ENCODE assay signal across 16 cellular contexts in genomic region chr1:179826626-179827280, GRCh38. TPM values are rescaled to one million over a fixed set of nuclear protein-coding genes. Genes with fewer than 3 reads are reported as not detected.
DNase-seq lines count a peak whose midpoint lies in the region; ATAC-seq and TF ChIP-seq lines count a peak whose summit lies in the region.
"Had no signal": no experiment of that assay in that cellular context is flagged by ENCODE, and none has a peak within 500 bp of the region (broad histone marks: within the 10 kb centered on the region; RNA-seq: fewer than 3 reads in every experiment).

No MANE protein-coding gene starts in this region.

- no peaks in the 10 kb centered on the region for H3K36me3 ChIP-seq in right atrium auricular region

- H3K27ac ChIP-seq in right atrium auricular region = no peak overlapping the region
- H3K27ac ChIP-seq: HL-60 had no signal

- no peaks in the 10 kb centered on the region for H3K36me3 Mint-ChIP-seq in activated T-helper 17 cell treated with anti-CD3 and anti-CD28 coated beads, Interleukin-2, amount 50 U/mL, for 72 hours (ENCODE audit: low read depth)
- H3K36me3 Mint-ChIP-seq in nephron (ENCODE audit: low read depth) = no peaks in the 10 kb centered on the region
- H3K36me3 Mint-ChIP-seq: IgD-negative memory B cell had no signal

- ATAC-seq in left ventricle myocardium superior (peak; percentile 31), HG03095 (IDR thresholded peaks at IDR 0.05; ENCODE audit: unreplicated experiment) (no peak), GM19455 (IDR thresholded peaks at IDR 0.05; ENCODE audit: unreplicated experiment) (no peak)
- no peak for ATAC-seq in activated T-helper 17 cell treated with anti-CD3 and anti-CD28 coated beads, Interleukin-2, amount 50 U/mL, for 72 hours (replicated peaks)

- DNase-seq in left ventricle myocardium superior = no peak
- DNase-seq in right atrium auricular region (ENCODE audit: low spot score) = no peak
- DNase-seq in amniotic stem cell (lab: John Stamatoyannopoulos, UW) = no peak
- DNase-seq: Caco-2, DMS153, GOT3, NCI-H1105, NCI-H187 treated with DMSO at 0.1 percent for 48 hours, NCI-H2227 treated with DMSO at 0.1 percent for 48 hours, NCI-H524 had no signal

- intact Hi-C loops in left ventricle myocardium superior (cut with micrococcal nuclease) = no loop called here

- peaks cover 0 to 4% of the 10 kb centered on the region in 2 donors for H3K4me1 ChIP-seq in right atrium auricular region
- H3K4me1 ChIP-seq: Caco-2 had no signal

- no peak overlapping the region for H3K4me3 ChIP-seq in right atrium auricular region

- H3K27ac Mint-ChIP-seq in activated T-helper 17 cell treated with anti-CD3 and anti-CD28 coated beads, Interleukin-2, amount 50 U/mL, for 72 hours = peak overlapping the region; percentile 3
- peak overlapping the region in 2 of 3 experiments; percentile 3 to 35 for H3K27ac Mint-ChIP-seq in nephron
- H3K27ac Mint-ChIP-seq: IgD-negative memory B cell had no signal

- H3K4me1 Mint-ChIP-seq in activated T-helper 17 cell treated with anti-CD3 and anti-CD28 coated beads, Interleukin-2, amount 50 U/mL, for 72 hours = peaks cover 10% of the 10 kb centered on the region
- H3K4me1 Mint-ChIP-seq in nephron = peaks cover 20% of the 10 kb centered on the region

- H3K9me3 Mint-ChIP-seq in activated T-helper 17 cell treated with anti-CD3 and anti-CD28 coated beads, Interleukin-2, amount 50 U/mL, for 72 hours = no peaks in the 10 kb centered on the region
- H3K9me3 Mint-ChIP-seq in nephron = no peaks in the 10 kb centered on the region

- TF ChIP-seq CTCF in right atrium auricular region (IDR thresholded peaks at IDR 0.05) = no peak
- no peak for TF ChIP-seq CTCF in nephron (IDR thresholded peaks at IDR 0.05; ENCODE audit: unreplicated experiment in 3 of 3)

- H3K27me3 Mint-ChIP-seq in activated T-helper 17 cell treated with anti-CD3 and anti-CD28 coated beads, Interleukin-2, amount 50 U/mL, for 72 hours = no peaks in the 10 kb centered on the region
- H3K27me3 Mint-ChIP-seq in nephron (ENCODE audit: low read depth) = peaks cover 4% of the 10 kb centered on the region

- no peak overlapping the region for H3K4me3 Mint-ChIP-seq in activated T-helper 17 cell treated with anti-CD3 and anti-CD28 coated beads, Interleukin-2, amount 50 U/mL, for 72 hours
- H3K4me3 Mint-ChIP-seq in nephron = no peak overlapping the region

- H3K27me3 ChIP-seq in right atrium auricular region = no peaks in the 10 kb centered on the region

- H3K9me3 ChIP-seq in right atrium auricular region = no peaks in the 10 kb centered on the region
- H3K9me3 ChIP-seq: Caco-2 had no signal

RNA-seq across cellular contexts. Expression of gene TOR1AIP2, which starts 50.9 kb away (rescaled TPM):
- total RNA-seq in left ventricle myocardium superior = 47.4 TPM
- total RNA-seq in right atrium auricular region = 10 to 100 TPM; 44.7 to 59.7 TPM
- 10 to 100 TPM; 63.3 to 72.9 TPM for total RNA-seq in activated T-helper 17 cell treated with anti-CD3 and anti-CD28 coated beads, Interleukin-2, amount 50 U/mL, for 72 hours

RNA-seq across cellular contexts. Expression of gene TOR1AIP1, which starts 55.3 kb away (rescaled TPM):
- total RNA-seq in left ventricle myocardium superior (43.4 TPM), right atrium auricular region (10 to 100 TPM; 66.7 to 72.1 TPM)
- 10 to 100 TPM; 61.8 to 62.0 TPM for total RNA-seq in activated T-helper 17 cell treated with anti-CD3 and anti-CD28 coated beads, Interleukin-2, amount 50 U/mL, for 72 hours
